8 cellular contexts compared by ENCODE assay signal in the genomic region with DNA sequence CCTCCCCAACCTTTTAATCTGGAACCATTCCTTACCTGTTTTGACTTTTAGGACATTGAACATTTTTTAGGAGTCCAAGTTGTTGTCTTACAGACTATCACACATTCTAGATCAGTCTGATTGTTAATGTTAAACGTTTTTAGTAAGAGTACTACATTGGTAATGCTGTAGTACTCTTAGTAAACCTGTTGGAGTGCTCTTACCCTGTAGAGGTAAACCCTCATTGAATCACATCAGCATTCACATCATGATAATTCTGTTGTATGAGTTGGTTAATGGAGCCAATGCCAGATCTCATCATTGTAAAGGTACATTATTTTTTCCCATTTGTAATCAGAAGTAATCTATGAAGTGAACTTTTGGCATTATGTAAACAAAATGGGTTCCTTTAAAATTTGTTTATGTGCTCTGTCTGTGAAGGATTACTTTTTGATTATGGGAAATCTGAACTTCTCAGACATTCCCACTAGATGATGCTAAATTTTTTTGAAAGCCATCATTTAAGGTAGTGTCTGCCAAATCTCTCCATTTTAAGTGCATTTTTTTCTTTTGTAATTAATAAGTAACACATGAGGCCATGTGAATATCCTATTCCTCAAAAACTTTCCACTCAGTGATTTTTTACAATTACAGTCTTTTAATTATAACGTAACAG. TPM values are rescaled to one million over a fixed set of nuclear protein-coding genes. Genes with fewer than 3 reads are reported as not detected.
A peak's percentile ranks its signal among the peaks of the same experiment; 100 is the strongest.
DNase-seq lines count a peak whose midpoint lies in the region; ATAC-seq, FAIRE-seq and TF ChIP-seq lines count a peak whose summit lies in the region.

No MANE protein-coding gene starts in this region.

- TF ChIP-seq CTCF in gastroesophageal sphincter (IDR thresholded peaks at IDR 0.05): peak; percentile 11 to 49 (median 28)
- peak; percentile 42 to 48 for TF ChIP-seq CTCF in tibial artery (IDR thresholded peaks at IDR 0.05)

- 42 to 46% methylated on average over 2 of the region's 2 CpGs for WGBS in gastroesophageal sphincter (ENCODE audit: low coverage in 1 of 2), 2 donors

- H3K27me3 ChIP-seq in gastroesophageal sphincter (no peaks in the 10 kb centered on the region), tibial artery (no peaks in the 10 kb centered on the region)

- no peak for TF ChIP-seq POLR2A in gastroesophageal sphincter (IDR thresholded peaks at IDR 0.05)

- H3K9me3 ChIP-seq in gastroesophageal sphincter (no peaks in the 10 kb centered on the region), tibial artery (no peaks in the 10 kb centered on the region)

- TF ChIP-seq EP300 in gastroesophageal sphincter (IDR thresholded peaks at IDR 0.05): no peak

- FAIRE-seq in frontal cortex (lab: Jason Lieb, UNC): no peak

- H3K36me3 ChIP-seq in gastroesophageal sphincter: peaks cover 0 to 46% of the 10 kb centered on the region in 2 donors
- peaks cover 5 to 19% (median 6%) of the 10 kb centered on the region in 3 donors for H3K36me3 ChIP-seq in tibial artery

- H3K4me1 ChIP-seq in gastroesophageal sphincter (no peaks in the 10 kb centered on the region), tibial artery (no peaks in the 10 kb centered on the region)

- ATAC-seq in GM21390 (IDR thresholded peaks at IDR 0.05; ENCODE audit: unreplicated experiment): peak; percentile 96
- ATAC-seq in gastroesophageal sphincter: no peak

- intact Hi-C loops in tibial artery (cut with DNase I; ENCODE audit: low total_unique reads): no loop called here

- H3K27ac ChIP-seq in gastroesophageal sphincter: no peak overlapping the region
- H3K27ac ChIP-seq in tibial artery: no peak overlapping the region

- no peak overlapping the region for H3K4me3 ChIP-seq in gastroesophageal sphincter
- H3K4me3 ChIP-seq in tibial artery: no peak overlapping the region

- DNase-seq in GM03348 (ENCODE audit: low spot score) (peak; percentile 52), HS-5 (ENCODE audit: low read depth) (peak; percentile 13), SKM-1 (lab: John Stamatoyannopoulos, UW; ENCODE audit: unreplicated experiment) (peak; percentile 14), tibial artery (no peak), frontal cortex (ENCODE audit: low spot score in 2 of 2) (no peak)
- DNase-seq in stimulated activated CD4-positive, alpha-beta T cell treated with anti-CD3 and anti-CD28 coated beads, Interleukin-15, amount 100 ng/mL, for 24 hours: no peak

RNA-seq across cellular contexts. Expression of a gene that starts 55.2 kb away (rescaled TPM):
- 10 to 100 TPM; 20.3 to 34.7 (median 23.9) TPM for total RNA-seq in gastroesophageal sphincter
- total RNA-seq in frontal cortex: 49.3 TPM

Comparison
In these comparisons a context has a peak if more than half of its experiments do, and no peak if none do; other contexts are left out.
1. DNase-seq: peak in GM03348 (single experiment), HS-5 (single experiment) and SKM-1 (single experiment); none in tibial artery (0 of 2), stimulated activated CD4-positive, alpha-beta T cell treated with anti-CD3 and anti-CD28 coated beads, Interleukin-15, amount 100 ng/mL, for 24 hours (single experiment) and frontal cortex (0 of 2).